18 cellular contexts compared by ENCODE assay signal in genomic region chr13:25908390-25908789, GRCh38.
"Had no signal": no experiment of that assay in that cellular context is flagged by ENCODE, and none has a peak within 500 bp of the region (broad histone marks: within the 10 kb centered on the region; RNA-seq: fewer than 3 reads in every experiment).

No MANE protein-coding gene starts in this region.

- H3K4me3 ChIP-seq: ascending aorta, coronary artery, gastrocnemius medialis, heart left ventricle, lower lobe of right lung, pancreas, transverse colon had no signal

- H3K36me3 ChIP-seq: ascending aorta, gastrocnemius medialis, heart left ventricle, lower lobe of right lung, pancreas, transverse colon, WERI-Rb-1 had no signal

- H3K4me1 ChIP-seq: ascending aorta, gastrocnemius medialis, heart left ventricle, lower lobe of right lung, pancreas had no signal

- H3K27ac ChIP-seq: ascending aorta, coronary artery, gastrocnemius medialis, heart left ventricle, lower lobe of right lung, pancreas, transverse colon, WERI-Rb-1 had no signal

- H3K27me3 ChIP-seq: ascending aorta, gastrocnemius medialis, pancreas, transverse colon had no signal

- DNase-seq: activated CD4-positive, alpha-beta T cell treated with anti-CD3 and anti-CD28 coated beads for 1 hour; activated gamma-delta T cell; activated T-cell treated with anti-CD3 and anti-CD28 coated beads, Interleukin-2, amount 50 U/mL, for 72 hours; gastrocnemius medialis; heart left ventricle; immature natural killer cell; left cardiac atrium; lower lobe of right lung; pancreas; stimulated activated CD4-positive, alpha-beta T cell treated with anti-CD3 and anti-CD28 coated beads, Interleukin-2, amount 100 ng/mL, for 24 hours; stimulated activated naive CD8-positive, alpha-beta T cell treated with anti-CD3 and anti-CD28 coated beads, Interleukin-15, Interleukin-2, amounts not matched to agents 100 U/mL and 50 U/mL, for 24 hours; substantia nigra; T-helper 2 cell; transverse colon; WERI-Rb-1 had no signal

- H3K9me3 ChIP-seq: ascending aorta, gastrocnemius medialis, heart left ventricle, lower lobe of right lung, pancreas, transverse colon had no signal

- ATAC-seq: activated T-cell treated with anti-CD3 and anti-CD28 coated beads, Interleukin-2, amount 50 U/mL, for 72 hours; esophagus mucosa; gastrocnemius medialis; heart left ventricle; left cardiac atrium; lower lobe of right lung; pancreas; stimulated activated naive CD8-positive, alpha-beta T cell treated with anti-CD3 and anti-CD28 coated beads, Interleukin-15, Interleukin-2, amounts not matched to agents 100 U/mL and 50 U/mL, for 24 hours had no signal
